9 cellular contexts compared by ENCODE assay signal in genomic region chr17:68513932-68514331, GRCh38. TPM values are rescaled to one million over a fixed set of nuclear protein-coding genes. Genes with fewer than 3 reads are reported as not detected.
DNase-seq lines count a peak whose midpoint lies in the region; ATAC-seq and TF ChIP-seq lines count a peak whose summit lies in the region.
"Had no signal": no experiment of that assay in that cellular context is flagged by ENCODE, and none has a peak within 500 bp of the region (broad histone marks: within the 10 kb centered on the region; RNA-seq: fewer than 3 reads in every experiment).

No MANE protein-coding gene starts in this region.

- WGBS in right lobe of liver (ENCODE audit: insufficient coverage, low coverage, low lambda C conversion rate, missing lambda C conversion rate) = 13% methylated on average over 3 of the region's 3 CpGs

- H3K9me3 ChIP-seq in ascending aorta (no peaks in the 10 kb centered on the region), right lobe of liver (no peaks in the 10 kb centered on the region), tibial artery (no peaks in the 10 kb centered on the region)

- no peaks in the 10 kb centered on the region for H3K27me3 Mint-ChIP-seq in activated T-cell treated with anti-CD3 and anti-CD28 coated beads, Interleukin-2, amount 50 U/mL, for 4 hours (ENCODE audit: low read depth)

- TF ChIP-seq CTCF in ascending aorta (IDR thresholded peaks at IDR 0.05) (no peak), right lobe of liver (IDR thresholded peaks at IDR 0.05) (no peak), tibial artery (IDR thresholded peaks at IDR 0.05) (no peak)

- no peak for TF ChIP-seq POLR2A in right lobe of liver (IDR thresholded peaks at IDR 0.05)

- DNase-seq in activated T-cell treated with anti-CD3 and anti-CD28 coated beads, Interleukin-2, amount 50 U/mL, for 4 hours = no peak
- no peak for DNase-seq in activated T-cell treated with anti-CD3 and anti-CD28 coated beads, Interleukin-2, amount 50 U/mL, for 48 hours
- DNase-seq in ascending aorta (ENCODE audit: low spot score in 2 of 2) = no peak
- DNase-seq in right lobe of liver = no peak
- no peak for DNase-seq in tibial artery
- DNase-seq in kidney glomerular epithelial cell (lab: John Stamatoyannopoulos, UW) = no peak
- DNase-seq in ureter (ENCODE audit: low spot score) = no peak
- DNase-seq: stimulated activated CD4-positive, alpha-beta T cell treated with anti-CD3 and anti-CD28 coated beads, Interleukin-4, amount 100 ng/mL, for 1 hour had no signal

- ATAC-seq in activated T-cell treated with anti-CD3 and anti-CD28 coated beads, Interleukin-2, amount 50 U/mL, for 4 hours = no peak
- no peak for ATAC-seq in right lobe of liver
- no peak for ATAC-seq in HG02642 (IDR thresholded peaks at IDR 0.05; ENCODE audit: poor library complexity, unreplicated experiment)

- H3K27ac ChIP-seq in ascending aorta (peak overlapping the region; percentile 96), right lobe of liver (peak overlapping the region; percentile 99 to 100 (median 99)), tibial artery (peak overlapping the region; percentile 94 to 97)

- peak overlapping the region; percentile 88 to 100 for H3K4me3 ChIP-seq in ascending aorta
- H3K4me3 ChIP-seq in right lobe of liver = peak overlapping the region; percentile 80 to 88 (median 82)
- peak overlapping the region; percentile 77 to 81 for H3K4me3 ChIP-seq in tibial artery

- H3K4me3 Mint-ChIP-seq in activated T-cell treated with anti-CD3 and anti-CD28 coated beads, Interleukin-2, amount 50 U/mL, for 4 hours = peak overlapping the region; percentile 97

- intact Hi-C loops in ascending aorta (cut with DNase I) (loop anchor here (2.0 to 5.0 kb wide), 6 partner anchors 57 to 797 kb away; partner anchors contain the start of genes AMZ2, NOL11 and WIPI1), right lobe of liver (cut with DNase I) (no loop called here), tibial artery (cut with DNase I; ENCODE audit: low total_unique reads) (loop anchor here (5.0 kb wide), 1 partner anchor 57 kb away; the partner anchor contains the start of gene WIPI1)

- H3K9me3 Mint-ChIP-seq in activated T-cell treated with anti-CD3 and anti-CD28 coated beads, Interleukin-2, amount 50 U/mL, for 4 hours = no peaks in the 10 kb centered on the region

- H3K27me3 ChIP-seq in ascending aorta (no peaks in the 10 kb centered on the region), right lobe of liver (no peaks in the 10 kb centered on the region), tibial artery (no peaks in the 10 kb centered on the region)

- peaks cover 56% of the 10 kb centered on the region for H3K4me1 Mint-ChIP-seq in activated T-cell treated with anti-CD3 and anti-CD28 coated beads, Interleukin-2, amount 50 U/mL, for 4 hours (ENCODE audit: low read depth)

- H3K4me1 ChIP-seq in ascending aorta = peaks cover 0 to 25% of the 10 kb centered on the region in 2 donors
- peaks cover 0 to 37% (median 5%) of the 10 kb centered on the region in 4 donors for H3K4me1 ChIP-seq in right lobe of liver
- peaks cover 0 to 40% (median 25%) of the 10 kb centered on the region in 4 donors for H3K4me1 ChIP-seq in tibial artery

- peaks cover 20% of the 10 kb centered on the region for H3K36me3 Mint-ChIP-seq in activated T-cell treated with anti-CD3 and anti-CD28 coated beads, Interleukin-2, amount 50 U/mL, for 4 hours (ENCODE audit: insufficient read depth)

- H3K36me3 ChIP-seq in ascending aorta (peaks cover 9 to 26% of the 10 kb centered on the region in 2 donors), right lobe of liver (peaks cover 0 to 24% (median 0%) of the 10 kb centered on the region in 4 donors), tibial artery (peaks cover 16 to 31% (median 24%) of the 10 kb centered on the region in 3 donors)

RNA-seq across cellular contexts. Expression of gene PRKAR1A, which starts 1.7 kb away (rescaled TPM):
- 100 to 1,000 TPM; 133 to 167 (median 134) TPM for total RNA-seq in activated T-cell treated with anti-CD3 and anti-CD28 coated beads, Interleukin-2, amount 50 U/mL, for 4 hours
- 233 TPM for total RNA-seq in ascending aorta
- 100 to 1,000 TPM; 109 to 172 (median 136) TPM for total RNA-seq in right lobe of liver
- total RNA-seq in ureter = 290 TPM

RNA-seq across cellular contexts. Expression of gene WIPI1, which starts 56.6 kb away (rescaled TPM):
- total RNA-seq in activated T-cell treated with anti-CD3 and anti-CD28 coated beads, Interleukin-2, amount 50 U/mL, for 4 hours = 1 to 10 TPM; 2.9 to 6.4 (median 3.9) TPM
- 18.0 TPM for total RNA-seq in ascending aorta
- total RNA-seq in right lobe of liver = 10 to 100 TPM; 18.0 to 23.8 (median 19.9) TPM
- 43.6 TPM for total RNA-seq in ureter

Comparison
In these comparisons a context has a peak if more than half of its experiments do, and no peak if none do; other contexts are left out.
1. intact Hi-C loops: an anchor here in ascending aorta (2.0 to 5.0 kb wide) and tibial artery (5.0 kb wide); none called in right lobe of liver.